In the genomic region with DNA sequence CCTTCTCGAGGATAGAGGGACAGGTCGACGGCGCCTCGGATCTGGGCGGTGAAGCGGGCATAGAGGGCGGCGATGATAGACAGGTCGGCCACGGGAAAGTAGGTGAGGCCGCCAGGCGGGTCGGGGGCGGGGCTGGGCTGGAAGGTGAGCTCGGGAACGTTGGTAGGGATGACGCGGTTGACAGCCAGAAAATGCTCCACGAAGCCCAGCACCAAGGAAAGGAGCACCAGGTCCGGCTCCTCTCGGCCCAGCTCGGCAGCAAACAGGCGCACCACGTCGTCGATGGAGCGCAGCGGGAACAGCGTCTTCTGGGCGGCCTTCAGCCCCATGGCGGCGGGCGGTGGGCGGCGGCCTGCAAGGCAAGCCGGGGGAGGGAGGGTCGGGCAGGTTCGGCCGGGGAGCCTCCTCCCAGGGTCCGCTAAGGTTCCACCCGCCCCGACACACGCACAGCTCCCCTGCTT, we compare ENCODE assay signal across 8 cellular contexts. TPM values are rescaled to one million over a fixed set of nuclear protein-coding genes. Genes with fewer than 3 reads are reported as not detected.
DNase-seq lines count a peak whose midpoint lies in the region; ATAC-seq and TF ChIP-seq lines count a peak whose summit lies in the region.

No MANE protein-coding gene starts in this region.

- H3K9me3 Mint-ChIP-seq in T-helper 1 cell treated with Interleukin-12 subunit alpha and Interleukin-12 subunit beta and Interleukin-4 antibody, amounts not matched to agents 30 μg/mL and 1 μg/mL, for 36 hours = no peaks in the 10 kb centered on the region

- TF ChIP-seq CTCF in stomach (IDR thresholded peaks at IDR 0.05) = no peak

- TF ChIP-seq POLR2A in stomach (IDR thresholded peaks at IDR 0.05) = no peak

- intact Hi-C loops in stomach (cut with DNase I; ENCODE audit: low total_unique reads) = no loop called here

- H3K4me1 Mint-ChIP-seq in T-helper 1 cell treated with Interleukin-12 subunit alpha and Interleukin-12 subunit beta and Interleukin-4 antibody, amounts not matched to agents 30 μg/mL and 1 μg/mL, for 36 hours (ENCODE audit: low read depth) = peaks cover 16% of the 10 kb centered on the region

- no peaks in the 10 kb centered on the region for H3K27me3 ChIP-seq in stomach

- H3K9me3 ChIP-seq in stomach = no peaks in the 10 kb centered on the region

- 0 to 5% (median 2%) methylated on average over 25 to 44 of the region's 44 CpGs for WGBS in stomach, 5 donors

- peaks cover 8 to 34% (median 31%) of the 10 kb centered on the region in 4 donors for H3K36me3 ChIP-seq in stomach

- DNase-seq in T-helper 1 cell (no peak), NCI-H526 treated with DMSO at 0.1 percent for 48 hours (lab: John Stamatoyannopoulos, UW) (peak; percentile 25), caudate nucleus (lab: John Stamatoyannopoulos, UW) (peak in 14 of 61 donors; percentile 8 to 59 (median 26)), left kidney (ENCODE audit: low read depth, low spot score) (peak; percentile 70), stomach (peak; percentile 65), cerebellar cortex (ENCODE audit: low spot score) (no peak)

- ATAC-seq in GM18870 (IDR thresholded peaks at IDR 0.05; ENCODE audit: unreplicated experiment) = no peak

- peaks cover 6% of the 10 kb centered on the region for H3K36me3 Mint-ChIP-seq in T-helper 1 cell treated with Interleukin-12 subunit alpha and Interleukin-12 subunit beta and Interleukin-4 antibody, amounts not matched to agents 30 μg/mL and 1 μg/mL, for 36 hours (ENCODE audit: low read depth)

- H3K4me1 ChIP-seq in stomach = peaks cover 7 to 31% (median 21%) of the 10 kb centered on the region in 4 donors

- TF ChIP-seq EP300 in stomach (IDR thresholded peaks at IDR 0.05) = no peak

- H3K27me3 Mint-ChIP-seq in T-helper 1 cell treated with Interleukin-12 subunit alpha and Interleukin-12 subunit beta and Interleukin-4 antibody, amounts not matched to agents 30 μg/mL and 1 μg/mL, for 36 hours (ENCODE audit: low read depth) = peaks cover 4% of the 10 kb centered on the region

- H3K27ac Mint-ChIP-seq in T-helper 1 cell treated with Interleukin-12 subunit alpha and Interleukin-12 subunit beta and Interleukin-4 antibody, amounts not matched to agents 30 μg/mL and 1 μg/mL, for 36 hours = peak overlapping the region; percentile 70

- peak overlapping the region; percentile 97 for H3K4me3 Mint-ChIP-seq in T-helper 1 cell treated with Interleukin-12 subunit alpha and Interleukin-12 subunit beta and Interleukin-4 antibody, amounts not matched to agents 30 μg/mL and 1 μg/mL, for 36 hours

- peak overlapping the region; percentile 58 for H3K27ac ChIP-seq in caudate nucleus (ENCODE audit: low read depth, low read length)
- H3K27ac ChIP-seq in stomach = peak overlapping the region; percentile 62 to 87 (median 82)

- peak overlapping the region; percentile 60 to 96 (median 90) for H3K4me3 ChIP-seq in stomach

RNA-seq across cellular contexts. Expression of a gene that starts 0.5 kb away (rescaled TPM):
- 10 to 100 TPM in 4 of 5 donors, 1 to 10 TPM in 1; 9.4 to 62.5 (median 16.9) TPM for total RNA-seq in stomach
- 10 to 100 TPM; 12.9 to 16.4 (median 13.6) TPM for polyA plus RNA-seq in stomach

RNA-seq across cellular contexts. Expression of a gene that starts 6.8 kb away (rescaled TPM):
- 10 to 100 TPM in 2 of 5 donors, 1 to 10 TPM in 3; 2.3 to 66.9 (median 9.0) TPM for total RNA-seq in stomach
- 10 to 100 TPM; 13.0 to 20.9 (median 13.8) TPM for polyA plus RNA-seq in stomach

RNA-seq across cellular contexts. Expression of a gene that starts 31.5 kb away (rescaled TPM):
- total RNA-seq in stomach = 100 to 1,000 TPM; 235 to 341 (median 279) TPM
- polyA plus RNA-seq in stomach = 10 to 100 TPM; 57.5 to 72.1 (median 63.4) TPM

RNA-seq across cellular contexts. Expression of a gene that starts 34.6 kb away (rescaled TPM):
- total RNA-seq in stomach = 10 to 100 TPM; 10.3 to 66.5 (median 53.3) TPM
- polyA plus RNA-seq in stomach = 10 to 100 TPM in 2 of 3 donors, 1 to 10 TPM in 1; 8.9 to 20.0 (median 10.9) TPM

RNA-seq across cellular contexts. Expression of a gene that starts 50.0 kb away (rescaled TPM):
- 1 to 10 TPM in 2 of 5 donors, under 1 TPM in 2, not detected in 1; 0.58 to 2.0 (median 1.4) TPM for total RNA-seq in stomach
- 1 to 10 TPM in 2 of 3 donors, under 1 TPM in 1; 0.37 to 3.5 (median 3.1) TPM for polyA plus RNA-seq in stomach

Comparison
In these comparisons a context has a peak if more than half of its experiments do, and no peak if none do; other contexts are left out.
1. DNase-seq: peak in NCI-H526 treated with DMSO at 0.1 percent for 48 hours (single experiment), left kidney (single experiment) and stomach (single experiment); none in T-helper 1 cell (0 of 5) and cerebellar cortex (single experiment).